ENCODE assay signal across 32 cellular contexts in genomic region chr2:170323743-170324142, GRCh38.
"Had no signal": no experiment of that assay in that cellular context is flagged by ENCODE, and none has a peak within 500 bp of the region (broad histone marks: within the 10 kb centered on the region; RNA-seq: fewer than 3 reads in every experiment).

No MANE protein-coding gene starts in this region.

- H3K27me3 Mint-ChIP-seq: activated B cell treated with CpG ODN at 0.5 μM for 24 hours had no signal

- H3K27ac ChIP-seq: body of pancreas, cardiac muscle cell, colonic mucosa, epithelial cell of prostate, esophagus squamous epithelium, gastroesophageal sphincter, heart right ventricle, hepatocyte, WERI-Rb-1 had no signal

- FAIRE-seq: endometrium, endothelial cell of umbilical vein had no signal

- DNase-seq: activated B cell treated with CpG ODN at 0.5 μM for 24 hours; activated CD4-positive, alpha-beta T cell treated with anti-CD3 and anti-CD28 coated beads for 48 hours; activated CD4-positive, alpha-beta T cell treated with anti-CD3 and anti-CD28 coated beads, Interleukin-2, amount 50 U/mL, for 1 hour; activated CD4-positive, alpha-beta T cell treated with anti-CD3 and anti-CD28 coated beads, Interleukin-2, amount 50 U/mL, for 48 hours; activated CD8-positive, alpha-beta memory T cell treated with anti-CD3 and anti-CD28 coated beads for 24 hours; activated CD8-positive, alpha-beta T cell treated with anti-CD3 and anti-CD28 coated beads for 36 hours; activated effector memory CD4-positive, alpha-beta T cell treated with Interleukin-2 at 50 U/mL for 16 hours; activated gamma-delta T cell treated with Interleukin-2 at 50 U/mL for 16 hours; activated naive CD4-positive, alpha-beta T cell treated with anti-CD3 and anti-CD28 coated beads, Interleukin-2, amount 50 U/mL, for 16 hours; activated naive CD4-positive, alpha-beta T cell treated with Interleukin-2 at 50 U/mL for 16 hours; activated T-cell treated with anti-CD3 and anti-CD28 coated beads, Interleukin-2, amount 50 U/mL, for 4 hours; amniotic stem cell; body of pancreas; central memory CD4-positive, alpha-beta T cell; cerebellar nuclear complex; colonic mucosa; effector CD8-positive, alpha-beta T cell; esophagus squamous epithelium; foreskin melanocyte; heart right ventricle; T-helper 17 cell; WERI-Rb-1 had no signal

- H3K4me1 ChIP-seq: body of pancreas, colonic mucosa, esophagus squamous epithelium, gastroesophageal sphincter, heart right ventricle had no signal

- ATAC-seq: activated CD4-positive, CD25-positive, alpha-beta regulatory T cell treated with anti-CD3 and anti-CD28 coated beads, Interleukin-2, amount 50 U/mL, for 24 hours; activated T-helper 17 cell treated with anti-CD3 and anti-CD28 coated beads, Interleukin-2, amount 50 U/mL, for 72 hours; body of pancreas; gastroesophageal sphincter; heart right ventricle; T-helper 17 cell had no signal

- H3K36me3 ChIP-seq: cardiac muscle cell, colonic mucosa, esophagus squamous epithelium, gastroesophageal sphincter, heart right ventricle, WERI-Rb-1 had no signal

- H3K4me3 Mint-ChIP-seq: activated B cell treated with CpG ODN at 0.5 μM for 24 hours; activated CD8-positive, alpha-beta T cell treated with anti-CD3 and anti-CD28 coated beads for 36 hours; activated naive CD8-positive, alpha-beta T cell; activated T-cell treated with anti-CD3 and anti-CD28 coated beads, Interleukin-2, amount 50 U/mL, for 4 hours; activated T-helper 17 cell treated with anti-CD3 and anti-CD28 coated beads, Interleukin-2, amount 50 U/mL, for 72 hours; T-helper 17 cell; T-helper 2 cell treated with Interferon-gamma antibody and Interleukin-4, amounts not matched to agents 5 μg/mL and 100 μg/mL, for 36 hours had no signal

- H3K9me3 ChIP-seq: body of pancreas, colonic mucosa had no signal

- H3K27ac Mint-ChIP-seq: activated B cell treated with CpG ODN at 0.5 μM for 24 hours; activated CD8-positive, alpha-beta T cell treated with anti-CD3 and anti-CD28 coated beads for 36 hours; activated naive CD8-positive, alpha-beta T cell; activated T-helper 17 cell treated with anti-CD3 and anti-CD28 coated beads, Interleukin-2, amount 50 U/mL, for 72 hours; T-helper 17 cell; T-helper 2 cell treated with Interferon-gamma antibody and Interleukin-4, amounts not matched to agents 5 μg/mL and 100 μg/mL, for 36 hours had no signal

- H3K27me3 ChIP-seq: body of pancreas, colonic mucosa, esophagus squamous epithelium, gastroesophageal sphincter, hepatocyte had no signal

- H3K4me3 ChIP-seq: body of pancreas, cardiac muscle cell, colonic mucosa, esophagus squamous epithelium, gastroesophageal sphincter, heart right ventricle, hepatocyte had no signal

- H3K4me1 Mint-ChIP-seq: activated B cell treated with CpG ODN at 0.5 μM for 24 hours; activated T-helper 17 cell treated with anti-CD3 and anti-CD28 coated beads, Interleukin-2, amount 50 U/mL, for 72 hours; T-helper 17 cell had no signal

- H3K79me2 ChIP-seq: hepatocyte had no signal

- H3K4me2 ChIP-seq: hepatocyte had no signal

- H3K36me3 Mint-ChIP-seq: activated naive CD8-positive, alpha-beta T cell had no signal

- H3K9me3 Mint-ChIP-seq: activated T-helper 17 cell treated with anti-CD3 and anti-CD28 coated beads, Interleukin-2, amount 50 U/mL, for 72 hours had no signal

- H2AFZ ChIP-seq: hepatocyte had no signal
